Comparison of ENCODE assay signal across 1 cellular context in genomic region chr3:72288955-72289707, GRCh38.
TF ChIP-seq lines count a peak whose summit lies in the region.

No MANE protein-coding gene starts in this region.

TF ChIP-seq in H1, 55 proteins besides CTCF, POLR2A, EP300 and RAD21 (continued from another document):
- TF ChIP-seq RXRA (IDR thresholded peaks at IDR 0.05; ENCODE audit: insufficient read depth, low read depth, low read length) (no peak), TEAD4 (IDR thresholded peaks at IDR 0.05; ENCODE audit: low read depth, low read length) (no peak), JUN (IDR thresholded peaks at IDR 0.05; ENCODE audit: low read depth, low read length) (no peak), POLR2AphosphoS5 (IDR thresholded peaks at IDR 0.05; ENCODE audit: low read depth, low read length) (no peak), HDAC2 (IDR thresholded peaks at IDR 0.05; ENCODE audit: borderline replicate concordance in 1 of 2, low read depth in 2 of 2, low read length in 2 of 2) (no peak), CTBP2 (IDR thresholded peaks at IDR 0.05; ENCODE audit: borderline replicate concordance, insufficient read depth, insufficient read length, low read length) (no peak), KDM5A (IDR thresholded peaks at IDR 0.05; ENCODE audit: low read length) (no peak), HDAC6 (IDR thresholded peaks at IDR 0.05; ENCODE audit: low read depth, low read length) (no peak), CHD2 (IDR thresholded peaks at IDR 0.05; ENCODE audit: low read length) (no peak), RBBP5 (IDR thresholded peaks at IDR 0.05; ENCODE audit: borderline replicate concordance, low read depth, low read length) (no peak)
